Comparison of ENCODE assay signal across 1 cellular context in the genomic region with DNA sequence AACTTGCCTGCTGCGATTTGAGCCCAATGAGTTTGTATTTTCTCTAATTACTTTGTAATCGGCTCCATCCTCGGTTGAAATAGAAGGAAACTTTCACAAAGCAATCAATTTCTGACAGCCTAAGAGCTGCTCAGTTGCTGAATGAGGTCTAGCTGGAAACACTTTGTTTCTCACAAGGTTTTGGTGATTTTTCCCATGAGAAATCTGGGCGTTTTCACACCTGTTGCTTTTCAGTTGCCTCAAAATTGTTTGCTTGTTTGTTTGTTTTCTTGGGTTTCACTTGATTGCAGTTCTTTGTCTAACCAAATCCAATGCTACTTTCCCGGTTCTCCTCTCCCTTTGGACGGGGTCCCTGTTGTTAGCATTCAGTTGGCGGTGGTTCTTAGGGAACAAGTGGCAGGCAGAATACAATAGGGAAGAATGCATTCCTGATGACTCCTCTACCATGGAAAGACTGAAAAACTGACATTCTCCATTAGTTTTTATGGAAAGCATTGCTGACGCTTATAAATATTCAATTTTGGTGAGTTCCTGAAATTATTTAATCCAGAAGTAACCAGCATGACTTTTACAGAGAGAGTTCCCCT.
TF ChIP-seq lines count a peak whose summit lies in the region.

No MANE protein-coding gene starts in this region.

TF ChIP-seq in HEK293, 187 proteins besides CTCF, POLR2A, EP300 and RAD21 (continued from another document):
- no peak for TF ChIP-seq ZBTB26 (tag by site-specific recombination; optimal IDR thresholded peaks at IDR 0.05)
- TF ChIP-seq, protein P1, sequence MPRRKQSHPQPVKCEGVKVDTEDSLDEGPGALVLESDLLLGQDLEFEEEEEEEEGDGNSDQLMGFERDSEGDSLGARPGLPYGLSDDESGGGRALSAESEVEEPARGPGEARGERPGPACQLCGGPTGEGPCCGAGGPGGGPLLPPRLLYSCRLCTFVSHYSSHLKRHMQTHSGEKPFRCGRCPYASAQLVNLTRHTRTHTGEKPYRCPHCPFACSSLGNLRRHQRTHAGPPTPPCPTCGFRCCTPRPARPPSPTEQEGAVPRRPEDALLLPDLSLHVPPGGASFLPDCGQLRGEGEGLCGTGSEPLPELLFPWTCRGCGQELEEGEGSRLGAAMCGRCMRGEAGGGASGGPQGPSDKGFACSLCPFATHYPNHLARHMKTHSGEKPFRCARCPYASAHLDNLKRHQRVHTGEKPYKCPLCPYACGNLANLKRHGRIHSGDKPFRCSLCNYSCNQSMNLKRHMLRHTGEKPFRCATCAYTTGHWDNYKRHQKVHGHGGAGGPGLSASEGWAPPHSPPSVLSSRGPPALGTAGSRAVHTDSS (tag by site-specific recombination; IDR thresholded peaks at IDR 0.05): no peak
- no peak for TF ChIP-seq ZSCAN18 (tag by site-specific recombination; IDR thresholded peaks at IDR 0.05)
- no peak for TF ChIP-seq ZNF2 (tag by site-specific recombination; IDR thresholded peaks at IDR 0.05)
- TF ChIP-seq ZBTB48 (tag by site-specific recombination; IDR thresholded peaks at IDR 0.05): no peak
